In genomic region chr17:80769516-80769915, GRCh38 we compare ENCODE assay signal across 23 cellular contexts.
"Had no signal": no experiment of that assay in that cellular context is flagged by ENCODE, and none has a peak within 500 bp of the region (broad histone marks: within the 10 kb centered on the region; RNA-seq: fewer than 3 reads in every experiment).

No MANE protein-coding gene starts in this region.

- DNase-seq: activated CD4-positive, alpha-beta memory T cell treated with anti-CD3 and anti-CD28 coated beads, Interleukin-2, amount 10 ng/mL, durations not matched to agents 7 days and 5 days; activated CD4-positive, alpha-beta T cell treated with anti-CD3 and anti-CD28 coated beads for 4 hours; activated CD4-positive, CD25-positive, alpha-beta regulatory T cell; activated CD8-positive, alpha-beta memory T cell treated with anti-CD3 and anti-CD28 coated beads, Interleukin-2, amount 10 ng/mL, durations not matched to agents 7 days and 5 days; activated naive CD4-positive, alpha-beta T cell; activated T-cell treated with anti-CD3 and anti-CD28 coated beads, Interleukin-2, amount 50 U/mL, for 72 hours; amygdala; foreskin fibroblast; head of caudate nucleus; hippocampal formation; left cardiac atrium; left ventricle myocardium superior; naive B cell; nephron progenitor cell; pancreas; psoas muscle; stimulated activated naive CD4-positive, alpha-beta T cell treated with Interleukin-2 at 50 U/mL for 16 hours; T-cell had no signal

- H3K9me3 Mint-ChIP-seq: activated CD4-positive, alpha-beta memory T cell treated with anti-CD3 and anti-CD28 coated beads, Interleukin-2, amount 10 ng/mL, durations not matched to agents 7 days and 5 days; activated T-cell treated with anti-CD3 and anti-CD28 coated beads, Interleukin-2, amount 50 U/mL, for 72 hours; central memory CD8-positive, alpha-beta T cell; dendritic cell treated with granulocyte-macrophage colony-stimulating factor and Interleukin-4, amounts not matched to agents 40 ng/mL and 50 ng/mL, for 4 days; endodermal cell; naive B cell; nephron progenitor cell; T-cell had no signal

- H3K27ac ChIP-seq: pancreas, psoas muscle, tibial nerve had no signal

- H3K4me3 ChIP-seq: pancreas, psoas muscle, tibial nerve had no signal

- ATAC-seq: activated CD8-positive, alpha-beta memory T cell treated with anti-CD3 and anti-CD28 coated beads, Interleukin-2, amount 10 ng/mL, durations not matched to agents 7 days and 5 days; activated T-cell treated with anti-CD3 and anti-CD28 coated beads, Interleukin-2, amount 50 U/mL, for 72 hours; esophagus mucosa; left cardiac atrium; left ventricle myocardium superior; pancreas; psoas muscle; T-cell had no signal

- H3K27me3 ChIP-seq: pancreas, tibial nerve had no signal

- H3K27ac Mint-ChIP-seq: activated CD4-positive, alpha-beta memory T cell treated with anti-CD3 and anti-CD28 coated beads, Interleukin-2, amount 10 ng/mL, durations not matched to agents 7 days and 5 days; activated CD8-positive, alpha-beta memory T cell treated with anti-CD3 and anti-CD28 coated beads, Interleukin-2, amount 10 ng/mL, durations not matched to agents 7 days and 5 days; dendritic cell treated with granulocyte-macrophage colony-stimulating factor and Interleukin-4, amounts not matched to agents 40 ng/mL and 50 ng/mL, for 4 days; endodermal cell; nephron progenitor cell; T-cell had no signal

- H3K36me3 ChIP-seq: pancreas had no signal

- H3K4me1 ChIP-seq: pancreas had no signal

- H3K27me3 Mint-ChIP-seq: activated CD4-positive, alpha-beta memory T cell treated with anti-CD3 and anti-CD28 coated beads, Interleukin-2, amount 10 ng/mL, durations not matched to agents 7 days and 5 days; activated CD8-positive, alpha-beta memory T cell treated with anti-CD3 and anti-CD28 coated beads, Interleukin-2, amount 10 ng/mL, durations not matched to agents 7 days and 5 days; central memory CD8-positive, alpha-beta T cell; dendritic cell treated with granulocyte-macrophage colony-stimulating factor and Interleukin-4, amounts not matched to agents 40 ng/mL and 50 ng/mL, for 4 days; naive B cell; T-cell had no signal

- H3K9me3 ChIP-seq: pancreas, psoas muscle, tibial nerve had no signal

- H3K4me3 Mint-ChIP-seq: activated CD4-positive, alpha-beta memory T cell treated with anti-CD3 and anti-CD28 coated beads, Interleukin-2, amount 10 ng/mL, durations not matched to agents 7 days and 5 days; activated CD8-positive, alpha-beta memory T cell treated with anti-CD3 and anti-CD28 coated beads, Interleukin-2, amount 10 ng/mL, durations not matched to agents 7 days and 5 days; activated T-cell treated with anti-CD3 and anti-CD28 coated beads, Interleukin-2, amount 50 U/mL, for 72 hours; central memory CD8-positive, alpha-beta T cell; dendritic cell treated with granulocyte-macrophage colony-stimulating factor and Interleukin-4, amounts not matched to agents 40 ng/mL and 50 ng/mL, for 4 days; endodermal cell; naive B cell; nephron progenitor cell; T-cell had no signal
